ENCODE assay signal across 21 cellular contexts in the genomic region with DNA sequence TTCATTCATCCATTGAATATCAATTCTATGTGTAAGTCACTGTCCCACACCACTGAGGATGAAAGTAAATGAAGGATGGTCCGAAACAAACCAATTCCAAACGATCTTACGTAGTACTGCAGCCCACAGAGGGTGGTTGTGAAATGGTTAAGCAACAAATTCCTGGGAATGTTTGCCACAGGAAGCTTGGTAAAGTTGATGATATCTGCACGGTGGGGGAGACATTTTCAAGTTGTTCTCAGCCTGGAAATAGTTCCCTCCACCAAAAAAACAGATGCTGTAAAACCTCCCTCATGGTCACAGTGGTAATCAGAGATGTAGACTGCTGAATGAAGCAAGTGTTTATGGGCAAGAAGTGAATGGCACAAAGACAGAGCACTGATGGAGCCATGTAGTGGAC. TPM values are rescaled to one million over a fixed set of nuclear protein-coding genes. Genes with fewer than 3 reads are reported as not detected.
A peak's percentile ranks its signal among the peaks of the same experiment; 100 is the strongest.
DNase-seq lines count a peak whose midpoint lies in the region; ATAC-seq, FAIRE-seq and TF ChIP-seq lines count a peak whose summit lies in the region.
"Had no signal": no experiment of that assay in that cellular context is flagged by ENCODE, and none has a peak within 500 bp of the region (broad histone marks: within the 10 kb centered on the region; RNA-seq: fewer than 3 reads in every experiment).

No MANE protein-coding gene starts in this region.

- POLR2A ChIA-PET in MCF 10A (lab: Yijun Ruan, JAX) = interaction anchor here (0.7 to 6.4 kb wide), 8 partner anchors 9 to 60 kb away, joined by 3 to 54 read pairs (median 6); a partner anchor contains a TSS

- H3K27ac Mint-ChIP-seq in MCF 10A (ENCODE audit: low read depth, unreplicated experiment) = peak overlapping the region; percentile 28
- H3K27ac Mint-ChIP-seq: activated naive CD8-positive, alpha-beta T cell; brain had no signal

- no peak for FAIRE-seq in urothelium cell line (lab: Jason Lieb, UNC)

- H3K9me3 ChIP-seq in breast epithelium (no peaks in the 10 kb centered on the region), Karpas-422 (ENCODE audit: low read length) (no peaks in the 10 kb centered on the region)
- H3K9me3 ChIP-seq: BE2C had no signal

- no peaks in the 10 kb centered on the region for H3K36me3 ChIP-seq in breast epithelium
- no peaks in the 10 kb centered on the region for H3K36me3 ChIP-seq in brain microvascular endothelial cell (replicated peaks)
- no peaks in the 10 kb centered on the region for H3K36me3 ChIP-seq in Karpas-422 (ENCODE audit: insufficient read depth, low read length)
- H3K36me3 ChIP-seq: BE2C had no signal

- H4K20me1 ChIP-seq in Karpas-422 (ENCODE audit: insufficient read depth, low read depth, low read length) = no peaks in the 10 kb centered on the region

- H3K27ac ChIP-seq in breast epithelium = no peak overlapping the region
- no peak overlapping the region for H3K27ac ChIP-seq in brain microvascular endothelial cell
- H3K27ac ChIP-seq in Karpas-422 (ENCODE audit: low read length) = no peak overlapping the region
- H3K27ac ChIP-seq: 22Rv1 had no signal

- intact Hi-C loops in MCF 10A (cut with micrococcal nuclease) (loop anchor here (5.0 kb wide), 2 partner anchors 33 to 37 kb away; no protein-coding TSS in a partner anchor), breast epithelium (cut with DNase I; ENCODE audit: low total_unique reads) (no loop called here)

- H3K36me3 Mint-ChIP-seq in MCF 10A (ENCODE audit: insufficient read depth, unreplicated experiment) = no peaks in the 10 kb centered on the region
- H3K36me3 Mint-ChIP-seq: activated naive CD8-positive, alpha-beta T cell; brain had no signal

- DNase-seq in MCF 10A (ENCODE audit: unreplicated experiment) (peak; percentile 88), breast epithelium (ENCODE audit: low spot score in 2 of 2) (no peak), brain microvascular endothelial cell (peak; percentile 39), fibroblast of villous mesenchyme (ENCODE audit: low read depth) (peak; percentile 93), urothelium cell line (ENCODE audit: low spot score) (peak; percentile 36), Karpas-422 (no peak)
- DNase-seq: activated CD4-positive, alpha-beta T cell treated with anti-CD3 and anti-CD28 coated beads for 1 hour; BE2C; COR-L47; NCI-H187; NCI-H774; SHP77; stimulated activated CD8-positive, alpha-beta memory T cell treated with anti-CD3 and anti-CD28 coated beads, Interleukin-4, amount 100 ng/mL, for 48 hours had no signal

- ATAC-seq in HG02610 (IDR thresholded peaks at IDR 0.05; ENCODE audit: unreplicated experiment) = no peak
- no peak for ATAC-seq in GM21390 (IDR thresholded peaks at IDR 0.05; ENCODE audit: unreplicated experiment)

- no peaks in the 10 kb centered on the region for H3K79me2 ChIP-seq in Karpas-422 (ENCODE audit: low read length)

- CTCF ChIA-PET in MCF 10A (lab: Yijun Ruan, JAX) = interaction anchor here (0.9 to 1.6 kb wide), 3 partner anchors 32 to 60 kb away, joined by 3 to 4 read pairs (median 3); no protein-coding TSS in a partner anchor

- H3K4me1 ChIP-seq in breast epithelium = no peaks in the 10 kb centered on the region
- H3K4me1 ChIP-seq in Karpas-422 (ENCODE audit: low read length) = no peaks in the 10 kb centered on the region
- H3K4me1 ChIP-seq: BE2C had no signal

- TF ChIP-seq POLR2A in breast epithelium (IDR thresholded peaks at IDR 0.05) = no peak

- H3K27me3 Mint-ChIP-seq in MCF 10A (ENCODE audit: insufficient read depth, unreplicated experiment) = no peaks in the 10 kb centered on the region

- no peaks in the 10 kb centered on the region for H3K9me3 Mint-ChIP-seq in MCF 10A (ENCODE audit: unreplicated experiment)
- H3K9me3 Mint-ChIP-seq: brain had no signal

- no peak overlapping the region for H3K9ac ChIP-seq in Karpas-422 (ENCODE audit: low read length)

- H2AFZ ChIP-seq in Karpas-422 (ENCODE audit: low read length) = no peak overlapping the region

- H3K4me3 Mint-ChIP-seq in MCF 10A (ENCODE audit: unreplicated experiment) = no peak overlapping the region
- H3K4me3 Mint-ChIP-seq: activated naive CD8-positive, alpha-beta T cell; brain had no signal

- peaks cover 42% of the 10 kb centered on the region for H3K4me1 Mint-ChIP-seq in MCF 10A (ENCODE audit: insufficient read depth, unreplicated experiment)
- H3K4me1 Mint-ChIP-seq: brain had no signal

- H3K4me3 ChIP-seq in breast epithelium = no peak overlapping the region
- H3K4me3 ChIP-seq in brain microvascular endothelial cell (ENCODE audit: low read depth, low read length) = no peak overlapping the region
- no peak overlapping the region for H3K4me3 ChIP-seq in fibroblast of villous mesenchyme (ENCODE audit: low read depth, low read length)
- H3K4me3 ChIP-seq in Karpas-422 (ENCODE audit: low read length) = no peak overlapping the region

- H3K4me2 ChIP-seq in Karpas-422 (ENCODE audit: low read depth, low read length, poor library complexity, severe bottlenecking) = no peak overlapping the region

- H3K27me3 ChIP-seq in breast epithelium = no peaks in the 10 kb centered on the region
- H3K27me3 ChIP-seq in brain microvascular endothelial cell (replicated peaks) = no peaks in the 10 kb centered on the region
- H3K27me3 ChIP-seq in Karpas-422 (ENCODE audit: low read length) = no peaks in the 10 kb centered on the region

- no peaks in the 10 kb centered on the region for H3K9me2 ChIP-seq in Karpas-422 (replicated peaks; ENCODE audit: insufficient read depth, low read length)

- no TSS peak for BruUV-seq in MCF 10A (replicated peaks; lab: Mats Ljungman, UMichigan)

- in situ Hi-C loops in brain microvascular endothelial cell (cut with HindIII; ENCODE audit: low pct_ligation_motif_present, low sequenced_read_pairs) = no loop called here

- TF ChIP-seq CTCF in MCF 10A (IDR thresholded peaks at IDR 0.05; ENCODE audit: unreplicated experiment) = no peak
- TF ChIP-seq CTCF in breast epithelium (IDR thresholded peaks at IDR 0.05) = no peak
- no peak for TF ChIP-seq CTCF in brain microvascular endothelial cell (IDR thresholded peaks at IDR 0.05; ENCODE audit: low read depth, low read length, missing control alignments)
- no peak for TF ChIP-seq CTCF in fibroblast of villous mesenchyme (IDR thresholded peaks at IDR 0.05; ENCODE audit: insufficient read depth, low read depth, low read length)

RNA-seq across cellular contexts. Expression of a gene that starts 35.9 kb away (rescaled TPM):
- total RNA-seq in MCF 10A (2022) = 68.3 and 93.5 TPM in 2 replicates
- 10 to 100 TPM in 1 of 3 donors, 1 to 10 TPM in 1, under 1 TPM in 1; 0.48 to 10.7 (median 1.6) TPM for total RNA-seq in breast epithelium
- total RNA-seq in fibroblast of villous mesenchyme = 5.2 and 6.9 TPM in 2 replicates
- total RNA-seq in Karpas-422 (2014; rRNA removed; shearing (Covaris generic); ENCODE audit: low replicate concordance) = not detected in 2 replicates
- total RNA-seq: activated CD8-positive, alpha-beta memory T cell treated with anti-CD3 and anti-CD28 coated beads for 36 hours; mononuclear cell; OCI-LY7 had no signal

Comparison
In these comparisons a context has a peak if more than half of its experiments do, and no peak if none do; other contexts are left out.
1. DNase-seq: peak in MCF 10A (single experiment), brain microvascular endothelial cell (single experiment), fibroblast of villous mesenchyme (single experiment) and urothelium cell line (single experiment); none in breast epithelium (0 of 2) and Karpas-422 (single experiment).